Comparison of ENCODE assay signal across 13 cellular contexts in genomic region chr12:93678779-93679178, GRCh38. TPM values are rescaled to one million over a fixed set of nuclear protein-coding genes. Genes with fewer than 3 reads are reported as not detected.
A peak's percentile ranks its signal among the peaks of the same experiment; 100 is the strongest.
DNase-seq lines count a peak whose midpoint lies in the region; ATAC-seq, FAIRE-seq and TF ChIP-seq lines count a peak whose summit lies in the region.
"Had no signal": no experiment of that assay in that cellular context is flagged by ENCODE, and none has a peak within 500 bp of the region (broad histone marks: within the 10 kb centered on the region; RNA-seq: fewer than 3 reads in every experiment).

No MANE protein-coding gene starts in this region.

- no peaks in the 10 kb centered on the region for H3K27me3 Mint-ChIP-seq in Caco-2 (ENCODE audit: insufficient read depth, unreplicated experiment)

- H3K36me3 ChIP-seq in Caco-2 (ENCODE audit: control insufficient read depth, insufficient read depth, low read length) (no peaks in the 10 kb centered on the region), HUES64 (ENCODE audit: insufficient read depth, low read length) (no peaks in the 10 kb centered on the region), GM12878 (ENCODE audit: control insufficient read depth in 2 of 2, insufficient read depth in 2 of 2, low read length in 1 of 2) (peaks cover 0 to 2% of the 10 kb centered on the region in 2 experiments; a peak in 2 of 4 replicates), neural cell (ENCODE audit: insufficient read depth, low read length) (no peaks in the 10 kb centered on the region)

- H3K27ac Mint-ChIP-seq in Caco-2 (ENCODE audit: unreplicated experiment): peak overlapping the region; percentile 98

- H3K4me2 ChIP-seq in GM12878 (ENCODE audit: control insufficient read depth, insufficient read depth) (peak overlapping the region; percentile 85; the same call in 1 of the 2 replicates), neural cell (ENCODE audit: low read length) (peak overlapping the region; percentile 91)

- H3K9me3 ChIP-seq in Caco-2 (no peaks in the 10 kb centered on the region), HUES64 (ENCODE audit: insufficient read depth, low read depth, low read length) (no peaks in the 10 kb centered on the region), GM12878 (replicated peaks; ENCODE audit: control insufficient read depth, insufficient read depth, low read length) (no peaks in the 10 kb centered on the region; the same call in 2 of the 3 replicates), neural cell (ENCODE audit: low read length) (no peaks in the 10 kb centered on the region)

- peak overlapping the region; percentile 89 for H3K4me3 Mint-ChIP-seq in Caco-2 (ENCODE audit: unreplicated experiment)

- intact Hi-C loops in Caco-2 (cut with micrococcal nuclease; ENCODE audit: unreplicated experiment) (no loop called here), GM12878 (cut with micrococcal nuclease; ENCODE audit: unreplicated experiment) (loop anchor here (5.0 to 10.0 kb wide), 3 partner anchors 86 to 1326 kb away; partner anchors contain the start of gene NDUFA12)

- peaks cover 10% of the 10 kb centered on the region for H3K36me3 Mint-ChIP-seq in Caco-2 (ENCODE audit: insufficient read depth, unreplicated experiment)

- H3K4me3 ChIP-seq in Caco-2 (ENCODE audit: low read depth, low read length): no peak overlapping the region
- peak overlapping the region; percentile 71; the same call in 1 of the 2 replicates for H3K4me3 ChIP-seq in HUES64 (ENCODE audit: low read length)
- no peak overlapping the region for H3K4me3 ChIP-seq in GM12878
- H3K4me3 ChIP-seq in neural cell (ENCODE audit: low read length): peak overlapping the region; percentile 78

- ATAC-seq in GM12878 (no peak), GM18907 (IDR thresholded peaks at IDR 0.05; ENCODE audit: unreplicated experiment) (no peak)
- ATAC-seq: esophagus mucosa had no signal

- H3K27me3 ChIP-seq in Caco-2 (replicated peaks; ENCODE audit: control insufficient read depth, insufficient read depth, low read length) (no peaks in the 10 kb centered on the region), HUES64 (ENCODE audit: insufficient read depth, low read length) (no peaks in the 10 kb centered on the region), GM12878 (replicated peaks in 1 of 2; ENCODE audit: control insufficient read depth in 2 of 2, insufficient read depth in 2 of 2, low read length in 1 of 2) (no peaks in the 10 kb centered on the region), neural cell (ENCODE audit: insufficient read depth, low read depth, low read length) (no peaks in the 10 kb centered on the region)

- TF ChIP-seq RAD21 in GM12878 (IDR thresholded peaks at IDR 0.05; ENCODE audit: insufficient read depth, low read depth, low read length): no peak
- no peak for TF ChIP-seq RAD21 in neural cell (conservative IDR thresholded peaks at IDR 0.05)

- H3K4me1 Mint-ChIP-seq in Caco-2 (ENCODE audit: low read depth, unreplicated experiment): peaks cover 27% of the 10 kb centered on the region

- no peak for TF ChIP-seq CTCF in Caco-2 (IDR thresholded peaks at IDR 0.05; ENCODE audit: insufficient read depth in 1 of 2, low read depth in 1 of 2, low read length in 1 of 2, severe bottlenecking in 1 of 2, unreplicated experiment in 1 of 2)
- TF ChIP-seq CTCF in GM12878 (IDR thresholded peaks at IDR 0.05 in 2 of 3, conservative IDR thresholded peaks at IDR 0.05 in 1 of 3; ENCODE audit: control insufficient read depth in 2 of 3, extremely low read depth in 1 of 3, insufficient read depth in 1 of 3, low read depth in 3 of 3, low read length in 3 of 3): no peak
- no peak for TF ChIP-seq CTCF in neural cell (IDR thresholded peaks at IDR 0.05; ENCODE audit: poor library complexity, severe bottlenecking)
- no peak for TF ChIP-seq CTCF in GM13977 (IDR thresholded peaks at IDR 0.05; ENCODE audit: extremely low read depth, insufficient read depth, missing control alignments)

- H3K79me2 ChIP-seq in GM12878 (ENCODE audit: control insufficient read depth, insufficient read depth, low read length) (no peaks in the 10 kb centered on the region; the same call in 1 of the 2 replicates), neural cell (replicated peaks; ENCODE audit: insufficient read depth, low read length) (no peaks in the 10 kb centered on the region)

- TF ChIP-seq POLR2A in GM12878 (IDR thresholded peaks at IDR 0.05; ENCODE audit: low read depth, low read length): no peak

- H2AFZ ChIP-seq in GM12878 (ENCODE audit: control insufficient read depth, low read depth, low read length): peak overlapping the region; percentile 99
- no peak overlapping the region for H2AFZ ChIP-seq in neural cell (ENCODE audit: low read depth, low read length)

- CTCF ChIA-PET in Caco-2 (lab: Charles Lee): interaction anchor here (0.6 to 0.7 kb wide), 2 partner anchors 31 to 81 kb away, joined by 3 to 5 read pairs; no protein-coding TSS in a partner anchor
- CTCF ChIA-PET in GM12878 (lab: Yijun Ruan, JAX): interaction anchor here (1.0 to 1.3 kb wide), 2 partner anchors 88 to 423 kb away, joined by 3 to 5 read pairs; no protein-coding TSS in a partner anchor

- peaks cover 17% of the 10 kb centered on the region for H3K4me1 ChIP-seq in Caco-2
- H3K4me1 ChIP-seq in HUES64 (ENCODE audit: insufficient read depth, low read length): peaks cover 24% of the 10 kb centered on the region
- H3K4me1 ChIP-seq in GM12878 (ENCODE audit: control insufficient read depth, insufficient read depth, low read length): peaks cover 10% of the 10 kb centered on the region

- FAIRE-seq in GM12878 (lab: Jason Lieb, UNC): no peak
- FAIRE-seq: islet of Langerhans, TTC549 had no signal

- 90% methylated on average over 5 of the region's 5 CpGs for WGBS in HUES64
- 99% methylated on average over 5 of the region's 5 CpGs for WGBS in GM12878 (ENCODE audit: insufficient coverage, insufficient replicate concordance, low lambda C conversion rate, missing lambda C conversion rate)

- H4K20me1 ChIP-seq in GM12878 (ENCODE audit: control insufficient read depth, insufficient read depth): no peaks in the 10 kb centered on the region; the same call in 1 of the 2 replicates
- H4K20me1 ChIP-seq in neural cell (ENCODE audit: insufficient read depth): no peaks in the 10 kb centered on the region

- DNase-seq in Caco-2 (no peak), GM12878 (ENCODE audit: low read depth, low spot score) (no peak), NCI-H526 treated with DMSO at 0.1 percent for 48 hours (lab: John Stamatoyannopoulos, UW) (no peak), GM13977 (ENCODE audit: low spot score) (no peak)
- DNase-seq in NK-92 treated with Interleukin-12 subunit alpha and Interleukin-12 subunit beta, amount 100 ng/mL, for 24 hours (lab: John Stamatoyannopoulos, UW): no peak
- DNase-seq: EL, NCI-H774 had no signal

- in situ Hi-C loops in GM12878 (cut with MboI) (no loop called here), GM13977 (cut with MboI; ENCODE audit: low pct_unique_long_range_greater_than_20kb, low sequenced_read_pairs, unreplicated experiment) (no loop called here)

- no peaks in the 10 kb centered on the region for H3K9me2 ChIP-seq in neural cell (ENCODE audit: insufficient read depth, low read length)

- BruUV-seq in Caco-2 (replicated peaks; lab: Mats Ljungman, UMichigan) (no TSS peak), GM12878 (replicated peaks; lab: Mats Ljungman, UMichigan) (no TSS peak)

- POLR2A ChIA-PET in Caco-2 (lab: Charles Lee) (interaction anchor here (0.6 kb wide), 1 partner anchor 27 kb away, joined by 3 read pairs; no protein-coding TSS in a partner anchor), GM12878 (lab: Charles Lee) (interaction anchor here (1.4 kb wide), 1 partner anchor 10 kb away, joined by 5 read pairs; no protein-coding TSS in a partner anchor)

- RAD21 ChIA-PET in GM12878 (lab: Charles Lee; ENCODE audit: unreplicated experiment): no interaction called here

- SMC1A ChIA-PET in GM12878 (lab: Charles Lee; ENCODE audit: uncharacterized antibody, unreplicated experiment): interaction anchor here (0.8 to 1.2 kb wide), 3 partner anchors 88 to 893 kb away, joined by 3 read pairs; no protein-coding TSS in a partner anchor

- H3K9me3 Mint-ChIP-seq in Caco-2 (ENCODE audit: unreplicated experiment): no peaks in the 10 kb centered on the region

- H3K27ac ChIP-seq in HUES64 (ENCODE audit: low read depth, low read length) (peak overlapping the region; percentile 96; the same call in 1 of the 2 replicates), GM12878 (ENCODE audit: control insufficient read depth, insufficient read depth) (peak overlapping the region; percentile 86; the same call in 1 of the 2 replicates), neural cell (ENCODE audit: low read length) (peak overlapping the region; percentile 99)

- no peaks in the 10 kb centered on the region for H3F3A ChIP-seq in neural cell (ENCODE audit: insufficient read depth, low read length, poor library complexity, severe bottlenecking)

- H3K9ac ChIP-seq in HUES64 (ENCODE audit: low read depth, low read length) (no peak overlapping the region), GM12878 (ENCODE audit: control insufficient read depth, insufficient read depth, low read length) (no peak overlapping the region), neural cell (ENCODE audit: low read length) (peak overlapping the region; percentile 97)

- TF ChIP-seq EP300 in GM12878 (IDR thresholded peaks at IDR 0.05; ENCODE audit: borderline replicate concordance in 1 of 2, control insufficient read depth in 1 of 2, low read depth in 2 of 2, low read length in 2 of 2) (no peak), neural cell (conservative IDR thresholded peaks at IDR 0.05; ENCODE audit: poor library complexity, severe bottlenecking) (no peak)

TF ChIP-seq in GM12878, 131 proteins besides CTCF, POLR2A, EP300 and RAD21 (continues in another document):
- no peak for TF ChIP-seq DPF2 (IDR thresholded peaks at IDR 0.05)

RNA-seq across cellular contexts. Expression of gene CRADD, which starts 1.6 kb away (rescaled TPM):
- total RNA-seq in Caco-2 (2022): 29.2 and 30.6 TPM in 2 replicates
- 9.2 TPM for polyA plus RNA-seq in HUES64 (2013, experiment 1 of 2)
- polyA plus RNA-seq in HUES64 (2013, experiment 2 of 2): 10.0 TPM
- 30.4 and 37.8 TPM in 2 replicates for total RNA-seq in GM12878 (2013; cell fraction: nucleolus; rRNA removed)
- 9.3 and 13.6 TPM in 2 replicates for total RNA-seq in GM12878 (2014; rRNA removed)
- 8.2 and 8.6 TPM in 2 replicates for total RNA-seq in GM12878 (2014; rRNA removed; fragmentation: Illumina TruSeq; extraction: Trizol)
- 8.4 and 8.8 TPM in 2 replicates for total RNA-seq in GM12878 (2021)
- polyA plus RNA-seq in GM12878 (2011; ENCODE audit: low read depth): 4.9 TPM
- 15.5 and 16.0 TPM in 2 replicates for polyA plus RNA-seq in GM12878 (2011; rRNA removed)
- polyA plus RNA-seq in GM12878 (2011; cell fraction: cytosol; rRNA removed): 20.6 and 21.9 TPM in 2 replicates
- 12.0 and 12.6 TPM in 2 replicates for polyA plus RNA-seq in GM12878 (2011; cell fraction: nucleus; rRNA removed)
- 7.9 and 9.7 TPM in 2 replicates for polyA plus RNA-seq in GM12878 (2012)
- 11.4 and 12.7 TPM in 2 replicates for polyA plus RNA-seq in GM12878 (2014; fragmentation: Illumina TruSeq; extraction: Trizol)
- 1 to 10 TPM; 7.6 to 8.8 TPM for polyA plus RNA-seq in GM12878 (2014; fragmentation: Nextera tagmentation; extraction: Ambion mirVana)
- polyA plus RNA-seq in GM12878 (2014; rRNA removed): 10.5 and 12.2 TPM in 2 replicates
- 10 to 100 TPM; 12.0 to 13.2 TPM for polyA plus RNA-seq in GM12878 (2016; fragmentation: Nextera tagmentation; extraction: Ambion mirVana)
- 12.2 and 14.3 TPM in 2 replicates for polyA minus RNA-seq in GM12878 (2011; rRNA and poly(A)+ RNA removed)
- polyA minus RNA-seq in GM12878 (2011; cell fraction: cytosol; rRNA and poly(A)+ RNA removed): 3.3 and 4.4 TPM in 2 replicates
- polyA minus RNA-seq in GM12878 (2011; cell fraction: nucleus; rRNA and poly(A)+ RNA removed): 9.7 and 13.5 TPM in 2 replicates
- polyA plus RNA-seq in neural cell: 23.5 and 39.0 TPM in 2 replicates
- 19.0 and 25.0 TPM in 2 replicates for polyA minus RNA-seq in neural cell

Comparison
In these comparisons a context has a peak if more than half of its experiments do, and no peak if none do; other contexts are left out.
1. H3K4me3 ChIP-seq: peak in HUES64 (single experiment) and neural cell (single experiment); none in Caco-2 (single experiment) and GM12878 (single experiment).
2. Peak in every context shown above with its lines, with median percentiles within 50 percentile points of each other: H3K27ac ChIP-seq.